In the genomic region with DNA sequence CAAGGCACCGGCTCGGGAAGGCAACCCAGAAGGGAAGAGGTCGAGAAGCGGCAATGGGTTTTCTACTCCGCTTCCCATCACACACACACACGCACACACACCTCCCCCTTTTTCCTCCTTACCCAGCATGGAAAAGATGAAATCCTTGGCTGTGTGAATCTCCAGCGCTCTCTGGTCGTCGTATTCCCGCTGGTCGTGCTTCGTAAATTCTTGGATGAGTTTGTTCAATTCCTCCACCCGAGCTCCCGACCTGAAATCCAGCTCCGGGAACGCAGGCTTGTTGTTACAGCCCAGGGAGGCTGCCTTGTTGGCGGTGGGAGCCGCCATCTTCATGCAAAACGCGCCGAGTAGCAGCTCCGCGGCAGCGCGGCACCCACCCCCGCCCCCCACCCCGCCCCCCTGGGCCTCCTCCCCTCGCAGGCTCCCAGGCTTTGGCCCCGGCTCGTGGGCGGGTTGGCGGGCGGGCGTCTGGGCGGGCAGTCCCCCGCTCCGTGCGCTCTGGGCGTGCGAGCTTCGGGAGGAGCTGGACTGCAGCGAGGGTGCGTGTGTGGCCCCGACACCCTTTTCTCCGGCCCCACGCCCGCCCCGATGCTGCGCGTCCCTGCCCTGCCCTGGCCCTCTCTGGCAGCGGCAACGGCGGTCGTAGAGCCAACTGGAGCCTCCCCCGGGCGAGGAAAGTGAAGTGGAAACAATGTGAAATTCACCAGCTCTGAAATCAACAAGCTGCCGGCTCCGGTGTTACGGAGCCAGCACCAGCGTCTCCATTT, we compare ENCODE assay signal across 8 cellular contexts. TPM values are rescaled to one million over a fixed set of nuclear protein-coding genes. Genes with fewer than 3 reads are reported as not detected.
DNase-seq lines count a peak whose midpoint lies in the region; ATAC-seq, FAIRE-seq and TF ChIP-seq lines count a peak whose summit lies in the region.

A gene with protein sequence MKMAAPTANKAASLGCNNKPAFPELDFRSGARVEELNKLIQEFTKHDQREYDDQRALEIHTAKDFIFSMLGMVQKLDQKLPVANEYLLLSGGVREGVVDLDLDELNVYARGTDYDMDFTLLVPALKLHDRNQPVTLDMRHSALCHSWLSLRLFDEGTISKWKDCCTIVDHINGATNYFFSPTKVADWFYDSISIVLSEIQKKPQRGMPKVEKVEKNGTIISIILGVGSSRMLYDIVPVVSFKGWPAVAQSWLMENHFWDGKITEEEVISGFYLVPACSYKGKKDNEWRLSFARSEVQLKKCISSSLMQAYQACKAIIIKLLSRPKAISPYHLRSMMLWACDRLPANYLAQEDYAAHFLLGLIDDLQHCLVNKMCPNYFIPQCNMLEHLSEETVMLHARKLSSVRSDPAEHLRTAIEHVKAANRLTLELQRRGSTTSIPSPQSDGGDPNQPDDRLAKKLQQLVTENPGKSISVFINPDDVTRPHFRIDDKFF (minus strand): TSS at position 349 of the 767 bp plus-strand sequence. CDS start 16 bp downstream, at position 333.

- H3K4me1 ChIP-seq in A549 (peaks cover 44% of the 10 kb centered on the region), spleen (peaks cover 0 to 33% (median 17%) of the 10 kb centered on the region in 6 donors)

- ATAC-seq in A549, result peak; percentile 92 to 94
- peak; percentile 70 for ATAC-seq in GM18868 (IDR thresholded peaks at IDR 0.05; ENCODE audit: unreplicated experiment)
- ATAC-seq in HG03060 (IDR thresholded peaks at IDR 0.05; ENCODE audit: low read depth, unreplicated experiment), result peak; percentile 37

- peak in 1 of 2 experiments; percentile 7; a peak in 2 of 5 replicates for TF ChIP-seq RAD21 in A549 (conservative IDR thresholded peaks at IDR 0.05 in 1 of 2, IDR thresholded peaks at IDR 0.05 in 1 of 2)

- peak within 1 kb of the TSS; percentile 98 for H3K4me2 ChIP-seq in A549

- no peaks in the 10 kb centered on the region for H3K36me3 ChIP-seq in spleen

- H3K27ac ChIP-seq in A549 (peak within 1 kb of the TSS; percentile 89 to 96), spleen (peak within 1 kb of the TSS; percentile 44 to 88 (median 84))

- TF ChIP-seq POLR2A in A549 (IDR thresholded peaks at IDR 0.05; ENCODE audit: low read length) (peak; percentile 48), spleen (IDR thresholded peaks at IDR 0.05) (peak in 1 of 3 donors; percentile 14)

- FAIRE-seq in A549 (lab: Jason Lieb, UNC), result no peak

- TF ChIP-seq CTCF in A549 (IDR thresholded peaks at IDR 0.05) (no peak), spleen (IDR thresholded peaks at IDR 0.05 in 8 of 11, conservative IDR thresholded peaks at IDR 0.05 in 3 of 11) (peak in 1 of 11 experiments; percentile 25)

- H3K4me3 ChIP-seq in A549, result peak within 1 kb of the TSS; percentile 85
- H3K4me3 ChIP-seq in spleen, result peak within 1 kb of the TSS; percentile 52 to 81 (median 60)

- TF ChIP-seq EP300 in A549 (IDR thresholded peaks at IDR 0.05), result no peak

- H3K9me3 ChIP-seq in A549, result no peaks in the 10 kb centered on the region
- H3K9me3 ChIP-seq in spleen, result no peaks in the 10 kb centered on the region

- intact Hi-C loops in spleen (cut with DNase I; ENCODE audit: low total_unique reads), result loop anchor here (10.0 kb wide), 1 partner anchor 93 kb away; no protein-coding TSS in a partner anchor

- peak; percentile 66 to 81 for DNase-seq in A549 (ENCODE audit: low read depth in 1 of 2, low spot score in 1 of 2)
- peak; percentile 89 for DNase-seq in NCI-H2107 treated with DMSO at 0.1 percent for 48 hours (lab: John Stamatoyannopoulos, UW; ENCODE audit: unreplicated experiment)
- peak; percentile 14 to 27 (median 16) for DNase-seq in activated CD4-positive, CD25-positive, alpha-beta regulatory T cell (lab: John Stamatoyannopoulos, UW)
- peak; percentile 87 for DNase-seq in cerebellum (ENCODE audit: low spot score)
- peak; percentile 95 for DNase-seq in islet precursor cell
- peak; percentile 86 for DNase-seq in spleen

- POLR2A ChIA-PET in A549 (lab: Yijun Ruan, JAX), result interaction anchor here (0.6 to 2.0 kb wide), 11 partner anchors 10 to 99 kb away, joined by 3 to 12 read pairs (median 4); no protein-coding TSS in a partner anchor

- peaks cover 0 to 70% (median 8%) of the 10 kb centered on the region in 7 donors for H3K27me3 ChIP-seq in spleen (replicated peaks in 1 of 7)

- WGBS in A549 (ENCODE audit: missing lambda C conversion rate), result 4% methylated on average over 16 of the region's 60 CpGs
- WGBS in spleen, 5 donors, result 0 to 1% (median 1%) methylated on average over 26 to 60 of the region's 60 CpGs

- CTCF ChIA-PET in A549 (lab: Yijun Ruan, JAX), result interaction anchor here (0.8 to 2.5 kb wide), 13 partner anchors 10 to 123 kb away, joined by 3 to 8 read pairs (median 4); no protein-coding TSS in a partner anchor

TF ChIP-seq in A549, 52 proteins besides CTCF, POLR2A, EP300 and RAD21 (continues in another document):
- TF ChIP-seq ZC3H11A (IDR thresholded peaks at IDR 0.05) (no peak), EHMT2 (IDR thresholded peaks at IDR 0.05; ENCODE audit: low read depth) (no peak), FOSL2 (IDR thresholded peaks at IDR 0.05) (no peak), FOSL2 (CRISPR knock-in tag; IDR thresholded peaks at IDR 0.05) (no peak), RCOR1 (IDR thresholded peaks at IDR 0.05; ENCODE audit: low read depth, low read length) (no peak), JUN (IDR thresholded peaks at IDR 0.05) (peak in 1 of 2 experiments; percentile 54; a peak in 2 of 5 replicates), CHD4 (IDR thresholded peaks at IDR 0.05; ENCODE audit: borderline replicate concordance) (no peak), SREBF2 (IDR thresholded peaks at IDR 0.05) (no peak), PHF8 (IDR thresholded peaks at IDR 0.05; ENCODE audit: borderline replicate concordance, low read depth) (peak; percentile 40; the same call in 1 of the 2 replicates), POLR2AphosphoS2 (conservative IDR thresholded peaks at IDR 0.05; ENCODE audit: low read length) (no peak), RFX5 (IDR thresholded peaks at IDR 0.05) (no peak), CEBPB (IDR thresholded peaks at IDR 0.05) (no peak), TP53 (CRISPR knock-in tag; IDR thresholded peaks at IDR 0.05) (no peak), FOXS1 (CRISPR knock-in tag; IDR thresholded peaks at IDR 0.05) (no peak)
- TF ChIP-seq, protein P1, sequence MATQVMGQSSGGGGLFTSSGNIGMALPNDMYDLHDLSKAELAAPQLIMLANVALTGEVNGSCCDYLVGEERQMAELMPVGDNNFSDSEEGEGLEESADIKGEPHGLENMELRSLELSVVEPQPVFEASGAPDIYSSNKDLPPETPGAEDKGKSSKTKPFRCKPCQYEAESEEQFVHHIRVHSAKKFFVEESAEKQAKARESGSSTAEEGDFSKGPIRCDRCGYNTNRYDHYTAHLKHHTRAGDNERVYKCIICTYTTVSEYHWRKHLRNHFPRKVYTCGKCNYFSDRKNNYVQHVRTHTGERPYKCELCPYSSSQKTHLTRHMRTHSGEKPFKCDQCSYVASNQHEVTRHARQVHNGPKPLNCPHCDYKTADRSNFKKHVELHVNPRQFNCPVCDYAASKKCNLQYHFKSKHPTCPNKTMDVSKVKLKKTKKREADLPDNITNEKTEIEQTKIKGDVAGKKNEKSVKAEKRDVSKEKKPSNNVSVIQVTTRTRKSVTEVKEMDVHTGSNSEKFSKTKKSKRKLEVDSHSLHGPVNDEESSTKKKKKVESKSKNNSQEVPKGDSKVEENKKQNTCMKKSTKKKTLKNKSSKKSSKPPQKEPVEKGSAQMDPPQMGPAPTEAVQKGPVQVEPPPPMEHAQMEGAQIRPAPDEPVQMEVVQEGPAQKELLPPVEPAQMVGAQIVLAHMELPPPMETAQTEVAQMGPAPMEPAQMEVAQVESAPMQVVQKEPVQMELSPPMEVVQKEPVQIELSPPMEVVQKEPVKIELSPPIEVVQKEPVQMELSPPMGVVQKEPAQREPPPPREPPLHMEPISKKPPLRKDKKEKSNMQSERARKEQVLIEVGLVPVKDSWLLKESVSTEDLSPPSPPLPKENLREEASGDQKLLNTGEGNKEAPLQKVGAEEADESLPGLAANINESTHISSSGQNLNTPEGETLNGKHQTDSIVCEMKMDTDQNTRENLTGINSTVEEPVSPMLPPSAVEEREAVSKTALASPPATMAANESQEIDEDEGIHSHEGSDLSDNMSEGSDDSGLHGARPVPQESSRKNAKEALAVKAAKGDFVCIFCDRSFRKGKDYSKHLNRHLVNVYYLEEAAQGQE (IDR thresholded peaks at IDR 0.05), result no peak
- TF ChIP-seq, protein P2, sequence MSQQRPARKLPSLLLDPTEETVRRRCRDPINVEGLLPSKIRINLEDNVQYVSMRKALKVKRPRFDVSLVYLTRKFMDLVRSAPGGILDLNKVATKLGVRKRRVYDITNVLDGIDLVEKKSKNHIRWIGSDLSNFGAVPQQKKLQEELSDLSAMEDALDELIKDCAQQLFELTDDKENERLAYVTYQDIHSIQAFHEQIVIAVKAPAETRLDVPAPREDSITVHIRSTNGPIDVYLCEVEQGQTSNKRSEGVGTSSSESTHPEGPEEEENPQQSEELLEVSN (IDR thresholded peaks at IDR 0.05; ENCODE audit: borderline replicate concordance, low read depth), result no peak
- TF ChIP-seq, protein P3, sequence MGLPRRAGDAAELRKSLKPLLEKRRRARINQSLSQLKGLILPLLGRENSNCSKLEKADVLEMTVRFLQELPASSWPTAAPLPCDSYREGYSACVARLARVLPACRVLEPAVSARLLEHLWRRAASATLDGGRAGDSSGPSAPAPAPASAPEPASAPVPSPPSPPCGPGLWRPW (IDR thresholded peaks at IDR 0.05), result no peak
- TF ChIP-seq, protein P4, sequence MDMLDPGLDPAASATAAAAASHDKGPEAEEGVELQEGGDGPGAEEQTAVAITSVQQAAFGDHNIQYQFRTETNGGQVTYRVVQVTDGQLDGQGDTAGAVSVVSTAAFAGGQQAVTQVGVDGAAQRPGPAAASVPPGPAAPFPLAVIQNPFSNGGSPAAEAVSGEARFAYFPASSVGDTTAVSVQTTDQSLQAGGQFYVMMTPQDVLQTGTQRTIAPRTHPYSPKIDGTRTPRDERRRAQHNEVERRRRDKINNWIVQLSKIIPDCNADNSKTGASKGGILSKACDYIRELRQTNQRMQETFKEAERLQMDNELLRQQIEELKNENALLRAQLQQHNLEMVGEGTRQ (IDR thresholded peaks at IDR 0.05), result no peak

RNA-seq across cellular contexts. Expression of the gene that starts here (rescaled TPM):
- polyA plus RNA-seq in A549 (2011; rRNA removed) (6.6 and 7.5 TPM in 2 replicates), A549 (2017; fragmentation: RNase III; extraction: RNeasy Plus Mini Kit Qiagen cat#74134 plus additional on column Dnase treatment) (4.8 to 5.5 TPM (median 5.4 TPM) in 3 replicates), spleen (1 to 10 TPM in 1 of 3 donors, under 1 TPM in 2; 0.59 to 1.1 (median 0.67) TPM)
- polyA plus RNA-seq in A549 (2012; cell fraction: cytosol; rRNA removed), result 3.3 and 4.3 TPM in 2 replicates
- polyA plus RNA-seq in A549 (2012; cell fraction: nucleus; rRNA removed), result 4.5 and 5.0 TPM in 2 replicates
- polyA minus RNA-seq in A549 (2011; rRNA and poly(A)+ RNA removed), result 12.8 and 14.4 TPM in 2 replicates
- total RNA-seq in cerebellum (41.1 TPM), spleen (1 to 10 TPM; 1.8 to 3.5 (median 2.1) TPM)

Comparison
In these comparisons a context has a peak if more than half of its experiments do, and no peak if none do; other contexts are left out.
1. Peak in every context shown above with its lines: DNase-seq, ATAC-seq, H3K4me3 ChIP-seq and H3K27ac ChIP-seq.
2. ATAC-seq: peak in every context shown above with its lines; median percentile 93 in A549; 70 in GM18868; 37 in HG03060.
3. DNase-seq: peak in every context shown above with its lines; median percentile 95 in islet precursor cell; 89 in NCI-H2107 treated with DMSO at 0.1 percent for 48 hours; 87 in cerebellum; 86 in spleen; 74 in A549; 16 in activated CD4-positive, CD25-positive, alpha-beta regulatory T cell.